ENCODE assay signal across 8 cellular contexts in genomic region chr5:80487444-80487828, GRCh38. TPM values are rescaled to one million over a fixed set of nuclear protein-coding genes. Genes with fewer than 3 reads are reported as not detected.
A peak's percentile ranks its signal among the peaks of the same experiment; 100 is the strongest.
DNase-seq lines count a peak whose midpoint lies in the region; ATAC-seq and TF ChIP-seq lines count a peak whose summit lies in the region.

No MANE protein-coding gene starts in this region.

- no peak for TF ChIP-seq RAD21 in neural cell (conservative IDR thresholded peaks at IDR 0.05)

- no peaks in the 10 kb centered on the region for H3K9me2 ChIP-seq in neural cell (ENCODE audit: insufficient read depth, low read length)

- H3K9me3 Mint-ChIP-seq in effector memory CD8-positive, alpha-beta T cell, result peaks cover 3 to 8% of the 10 kb centered on the region in 2 donors

- no peak for TF ChIP-seq EP300 in neural cell (conservative IDR thresholded peaks at IDR 0.05; ENCODE audit: poor library complexity, severe bottlenecking)

- peak overlapping the region; percentile 60 to 85 (median 77); a peak in 21 of 22 replicates for H3K9ac ChIP-seq in BLaER1 treated with 17β-estradiol and CSF1 and Interleukin-3, amounts not matched to agents 10 nM and 100 nM
- H3K9ac ChIP-seq in NT2/D1 (ENCODE audit: insufficient read length, low read depth) (peak overlapping the region; percentile 74), neural cell (ENCODE audit: low read length) (peak overlapping the region; percentile 72)

- no peaks in the 10 kb centered on the region for H4K20me1 ChIP-seq in BLaER1 treated with 17β-estradiol and CSF1 and Interleukin-3, amounts not matched to agents 10 nM and 100 nM
- no peaks in the 10 kb centered on the region for H4K20me1 ChIP-seq in neural cell (ENCODE audit: insufficient read depth)

- H3K36me3 Mint-ChIP-seq in effector memory CD8-positive, alpha-beta T cell (ENCODE audit: insufficient read depth), result peaks cover 2% of the 10 kb centered on the region

- no peak for TF ChIP-seq CTCF in neural cell (IDR thresholded peaks at IDR 0.05; ENCODE audit: poor library complexity, severe bottlenecking)
- no peak for TF ChIP-seq CTCF in GM13976 (IDR thresholded peaks at IDR 0.05; ENCODE audit: borderline replicate concordance, control extremely low read depth, extremely low read depth, insufficient read depth, missing control alignments)

- peaks cover 6 to 17% (median 10%) of the 10 kb centered on the region in 10 experiments; a peak in 17 of 20 replicates for H3K4me1 ChIP-seq in BLaER1 treated with 17β-estradiol and CSF1 and Interleukin-3, amounts not matched to agents 10 nM and 100 nM
- H3K4me1 ChIP-seq in NT2/D1 (ENCODE audit: insufficient read depth, insufficient read length), result no peaks in the 10 kb centered on the region

- no peaks in the 10 kb centered on the region for H3K79me2 ChIP-seq in neural cell (replicated peaks; ENCODE audit: insufficient read depth, low read length)

- peak overlapping the region; percentile 53 to 64 for H3K4me3 Mint-ChIP-seq in effector memory CD8-positive, alpha-beta T cell

- H3K4me1 Mint-ChIP-seq in effector memory CD8-positive, alpha-beta T cell (ENCODE audit: low read depth in 2 of 2), result peaks cover 4 to 6% of the 10 kb centered on the region in 2 donors

- H3K27ac ChIP-seq in BLaER1 treated with 17β-estradiol and CSF1 and Interleukin-3, amounts not matched to agents 10 nM and 100 nM, result peak overlapping the region in 6 of 11 experiments; percentile 22 to 77 (median 66); a peak in 10 of 22 replicates
- peak overlapping the region; percentile 74 for H3K27ac ChIP-seq in neural cell (ENCODE audit: low read length)

- peak overlapping the region; percentile 63 to 82 (median 74) for H3K4me3 ChIP-seq in BLaER1 treated with 17β-estradiol and CSF1 and Interleukin-3, amounts not matched to agents 10 nM and 100 nM
- peak overlapping the region; percentile 58 for H3K4me3 ChIP-seq in NT2/D1 (ENCODE audit: insufficient read length, low read depth)
- H3K4me3 ChIP-seq in neural cell (ENCODE audit: low read length), result peak overlapping the region; percentile 88

- peaks cover 49 to 63% of the 10 kb centered on the region in 2 donors for H3K27me3 Mint-ChIP-seq in effector memory CD8-positive, alpha-beta T cell

- peaks cover 10% of the 10 kb centered on the region for H3F3A ChIP-seq in neural cell (ENCODE audit: insufficient read depth, low read length, poor library complexity, severe bottlenecking)

- H3K36me3 ChIP-seq in BLaER1 treated with 17β-estradiol and CSF1 and Interleukin-3, amounts not matched to agents 10 nM and 100 nM, result peaks cover 4 to 22% (median 9%) of the 10 kb centered on the region in 11 experiments; a peak in 14 of 22 replicates
- H3K36me3 ChIP-seq in NT2/D1 (ENCODE audit: insufficient read depth, insufficient read length, low read length) (peaks cover 17% of the 10 kb centered on the region), neural cell (ENCODE audit: insufficient read depth, low read length) (no peaks in the 10 kb centered on the region)

- H3K4me2 ChIP-seq in BLaER1 treated with 17β-estradiol and CSF1 and Interleukin-3, amounts not matched to agents 10 nM and 100 nM, result peak overlapping the region; percentile 83 to 98 (median 93)
- H3K4me2 ChIP-seq in neural cell (ENCODE audit: low read length), result no peak overlapping the region

- H3K27ac Mint-ChIP-seq in effector memory CD8-positive, alpha-beta T cell, result no peak overlapping the region

- peaks cover 7 to 27% (median 21%) of the 10 kb centered on the region in 11 experiments for H3K9me3 ChIP-seq in BLaER1 treated with 17β-estradiol and CSF1 and Interleukin-3, amounts not matched to agents 10 nM and 100 nM (replicated peaks in 1 of 11)
- H3K9me3 ChIP-seq in NT2/D1 (ENCODE audit: insufficient read depth, low read length), result peaks cover 8% of the 10 kb centered on the region; the same call in 1 of the 2 replicates
- H3K9me3 ChIP-seq in neural cell (ENCODE audit: low read length), result no peaks in the 10 kb centered on the region

- ATAC-seq in effector memory CD8-positive, alpha-beta T cell (replicated peaks), result no peak
- ATAC-seq in HG03097 (IDR thresholded peaks at IDR 0.05; ENCODE audit: low FRiP score, unreplicated experiment) (no peak), GM18907 (IDR thresholded peaks at IDR 0.05; ENCODE audit: unreplicated experiment) (no peak)

- peak overlapping the region; percentile 77 for H2AFZ ChIP-seq in neural cell (ENCODE audit: low read depth, low read length)

- DNase-seq in NT2/D1 (ENCODE audit: low read depth, low spot score), result no peak
- no peak for DNase-seq in effector memory CD8-positive, alpha-beta T cell
- no peak for DNase-seq in iPS-NIHi11 (ENCODE audit: low spot score)
- DNase-seq in GM13976 (ENCODE audit: low spot score), result no peak

- H3K27me3 ChIP-seq in BLaER1 treated with 17β-estradiol and CSF1 and Interleukin-3, amounts not matched to agents 10 nM and 100 nM, result no peaks in the 10 kb centered on the region
- H3K27me3 ChIP-seq in NT2/D1 (ENCODE audit: insufficient read depth, insufficient read length), result no peaks in the 10 kb centered on the region
- peaks cover 3% of the 10 kb centered on the region for H3K27me3 ChIP-seq in neural cell (ENCODE audit: insufficient read depth, low read depth, low read length)

- in situ Hi-C loops in GM13976 (cut with MboI; ENCODE audit: low sequenced_read_pairs, unreplicated experiment), result loop anchor here (25.0 kb wide), 1 partner anchor 175 kb away; the partner anchor contains the start of genes DHFR and MSH3

TF ChIP-seq in neural cell, 6 proteins besides CTCF, POLR2A, EP300 and RAD21:
- TF ChIP-seq TAF1 (IDR thresholded peaks at IDR 0.05; ENCODE audit: low read depth) (no peak), SMC3 (conservative IDR thresholded peaks at IDR 0.05; ENCODE audit: poor library complexity) (no peak)

RNA-seq across cellular contexts. Expression of gene FAM151B, which starts 0.5 kb away (rescaled TPM):
- 3.3 and 5.3 TPM in 2 replicates for polyA plus RNA-seq in neural cell
- polyA minus RNA-seq in neural cell, result 7.8 and 8.7 TPM in 2 replicates
